ENCODE assay signal across 10 cellular contexts in genomic region chr18:12862467-12862866, GRCh38. TPM values are rescaled to one million over a fixed set of nuclear protein-coding genes. Genes with fewer than 3 reads are reported as not detected.
DNase-seq lines count a peak whose midpoint lies in the region; ATAC-seq, FAIRE-seq and TF ChIP-seq lines count a peak whose summit lies in the region.
"Had no signal": no experiment of that assay in that cellular context is flagged by ENCODE, and none has a peak within 500 bp of the region (broad histone marks: within the 10 kb centered on the region; RNA-seq: fewer than 3 reads in every experiment).

No MANE protein-coding gene starts in this region.

- H3K9ac ChIP-seq in keratinocyte (ENCODE audit: control insufficient read depth, extremely low read depth, insufficient read depth, low read length) = no peak overlapping the region

- TF ChIP-seq CTCF in RWPE2 (IDR thresholded peaks at IDR 0.05; ENCODE audit: poor library complexity, severe bottlenecking) = no peak
- no peak for TF ChIP-seq CTCF in keratinocyte (optimal IDR thresholded peaks at IDR 0.05 in 1 of 3, IDR thresholded peaks at IDR 0.05 in 1 of 3, conservative IDR thresholded peaks at IDR 0.05 in 1 of 3; ENCODE audit: extremely low read depth in 1 of 3, insufficient read depth in 2 of 3, low read length in 3 of 3)

- CTCF ChIA-PET in activated CD4-positive, alpha-beta memory T cell treated with anti-CD3 and anti-CD28 coated beads for 36 hours (lab: Charles Lee) = interaction anchor here (0.7 to 1.3 kb wide), 2 partner anchors 24 to 31 kb away, joined by 3 to 5 read pairs; no protein-coding TSS in a partner anchor
- CTCF ChIA-PET in activated CD4-positive, alpha-beta memory T cell treated with anti-CD3 and anti-CD28 coated beads, Interleukin-2, amount 10 ng/mL, durations not matched to agents 7 days and 5 days (lab: Charles Lee) = interaction anchor here (1.5 to 2.2 kb wide), 2 partner anchors 21 to 24 kb away, joined by 7 read pairs; partner anchors contain the start of gene PTPN2

- dilution Hi-C loops in keratinocyte (cut with MboI; ENCODE audit: extremely low pct_ligation_motif_present, low sequenced_read_pairs) = no loop called here

- H3K4me3 ChIP-seq in RWPE2 (ENCODE audit: severe bottlenecking) = no peak overlapping the region
- no peak overlapping the region for H3K4me3 ChIP-seq in keratinocyte (ENCODE audit: control insufficient read depth in 2 of 3, extremely low read depth in 1 of 3, insufficient read depth in 2 of 3, low read depth in 1 of 3, low read length in 3 of 3)
- H3K4me3 ChIP-seq in thymus (ENCODE audit: low read length) = no peak overlapping the region

- H3K27ac ChIP-seq in RWPE2 (ENCODE audit: poor library complexity, severe bottlenecking) (peak overlapping the region; percentile 73), keratinocyte (ENCODE audit: control insufficient read depth, insufficient read depth, low read length) (peak overlapping the region; percentile 37), thymus (ENCODE audit: low read depth) (peak overlapping the region; percentile 73)

- no peaks in the 10 kb centered on the region for H4K20me1 ChIP-seq in keratinocyte (ENCODE audit: control insufficient read depth, extremely low read depth, insufficient read depth, low read length)

- ATAC-seq in RWPE2 (ENCODE audit: low read depth) (peak; percentile 89), GM21717 (IDR thresholded peaks at IDR 0.05; ENCODE audit: unreplicated experiment) (no peak)

- H3K27me3 Mint-ChIP-seq in activated CD4-positive, alpha-beta memory T cell treated with anti-CD3 and anti-CD28 coated beads for 36 hours = no peaks in the 10 kb centered on the region
- no peaks in the 10 kb centered on the region for H3K27me3 Mint-ChIP-seq in activated CD4-positive, alpha-beta memory T cell treated with anti-CD3 and anti-CD28 coated beads, Interleukin-2, amount 10 ng/mL, durations not matched to agents 7 days and 5 days

- no peaks in the 10 kb centered on the region for H3K9me3 Mint-ChIP-seq in activated CD4-positive, alpha-beta memory T cell treated with anti-CD3 and anti-CD28 coated beads for 36 hours
- no peaks in the 10 kb centered on the region for H3K9me3 Mint-ChIP-seq in activated CD4-positive, alpha-beta memory T cell treated with anti-CD3 and anti-CD28 coated beads, Interleukin-2, amount 10 ng/mL, durations not matched to agents 7 days and 5 days

- no peak overlapping the region for H3K4me3 Mint-ChIP-seq in activated CD4-positive, alpha-beta memory T cell treated with anti-CD3 and anti-CD28 coated beads for 36 hours
- no peak overlapping the region for H3K4me3 Mint-ChIP-seq in activated CD4-positive, alpha-beta memory T cell treated with anti-CD3 and anti-CD28 coated beads, Interleukin-2, amount 10 ng/mL, durations not matched to agents 7 days and 5 days

- peaks cover 11% of the 10 kb centered on the region for H3K4me1 ChIP-seq in RWPE2 (ENCODE audit: insufficient read depth, poor library complexity, severe bottlenecking)
- peaks cover 11% of the 10 kb centered on the region for H3K4me1 ChIP-seq in keratinocyte (ENCODE audit: control insufficient read depth, extremely low read depth, insufficient read depth, low read length)
- H3K4me1 ChIP-seq in thymus (ENCODE audit: control insufficient read depth, insufficient read depth, low read length) = peaks cover 41% of the 10 kb centered on the region

- H3K9me3 ChIP-seq in RWPE2 (ENCODE audit: severe bottlenecking) = no peaks in the 10 kb centered on the region
- no peaks in the 10 kb centered on the region for H3K9me3 ChIP-seq in keratinocyte (ENCODE audit: control insufficient read depth, low read depth, low read length)
- H3K9me3 ChIP-seq in thymus (ENCODE audit: control insufficient read depth) = no peaks in the 10 kb centered on the region

- WGBS in thymus = 59% methylated on average over 2 of the region's 2 CpGs

- no peak overlapping the region for H2AFZ ChIP-seq in keratinocyte (ENCODE audit: control insufficient read depth, low read length)

- POLR2A ChIA-PET in activated CD4-positive, alpha-beta memory T cell treated with anti-CD3 and anti-CD28 coated beads for 36 hours (lab: Charles Lee) = interaction anchor here (2.3 kb wide), 1 partner anchor 21 kb away, joined by 12 read pairs; the partner anchor contains the start of gene PTPN2
- POLR2A ChIA-PET in activated CD4-positive, alpha-beta memory T cell treated with anti-CD3 and anti-CD28 coated beads, Interleukin-2, amount 10 ng/mL, durations not matched to agents 7 days and 5 days (lab: Charles Lee) = interaction anchor here (0.8 to 10.3 kb wide), 7 partner anchors 13 to 161 kb away, joined by 4 to 83 read pairs (median 4); partner anchors contain the start of gene PTPN2

- peak overlapping the region; percentile 35 for H3K4me2 ChIP-seq in keratinocyte (ENCODE audit: control insufficient read depth, extremely low read depth, insufficient read depth, low read depth, low read length)

- peaks cover 9% of the 10 kb centered on the region for H3K36me3 Mint-ChIP-seq in activated CD4-positive, alpha-beta memory T cell treated with anti-CD3 and anti-CD28 coated beads for 36 hours
- H3K36me3 Mint-ChIP-seq in activated CD4-positive, alpha-beta memory T cell treated with anti-CD3 and anti-CD28 coated beads, Interleukin-2, amount 10 ng/mL, durations not matched to agents 7 days and 5 days (ENCODE audit: low read depth) = peaks cover 19% of the 10 kb centered on the region

- DNase-seq in activated CD4-positive, alpha-beta memory T cell treated with anti-CD3 and anti-CD28 coated beads for 36 hours = no peak
- DNase-seq in activated CD4-positive, alpha-beta memory T cell treated with anti-CD3 and anti-CD28 coated beads, Interleukin-2, amount 10 ng/mL, durations not matched to agents 7 days and 5 days = no peak
- DNase-seq in RWPE2 (ENCODE audit: low spot score) (no peak), keratinocyte (ENCODE audit: low read depth, low spot score) (peak; percentile 44), SHP77 treated with DMSO at 0.1 percent for 48 hours (lab: John Stamatoyannopoulos, UW) (no peak), Kasumi-1 (lab: John Stamatoyannopoulos, UW) (no peak)
- DNase-seq: erythroblast, NCI-H524 treated with DMSO at 0.1 percent for 48 hours had no signal

- H3K27me3 ChIP-seq in RWPE2 (ENCODE audit: insufficient read depth, poor library complexity, severe bottlenecking) = no peaks in the 10 kb centered on the region
- H3K27me3 ChIP-seq in keratinocyte (ENCODE audit: control insufficient read depth, extremely low read depth, insufficient read depth, low read length) = no peaks in the 10 kb centered on the region
- H3K27me3 ChIP-seq in thymus (ENCODE audit: control insufficient read depth, insufficient read depth) = no peaks in the 10 kb centered on the region

- peaks cover 10% of the 10 kb centered on the region for H3K36me3 ChIP-seq in RWPE2 (ENCODE audit: low read depth)
- no peaks in the 10 kb centered on the region for H3K36me3 ChIP-seq in keratinocyte (ENCODE audit: control insufficient read depth in 2 of 2, extremely low read depth in 1 of 2, insufficient read depth in 2 of 2, low read length in 2 of 2)
- H3K36me3 ChIP-seq in thymus (ENCODE audit: control insufficient read depth, insufficient read depth) = peaks cover 4% of the 10 kb centered on the region

- peak; percentile 66 for FAIRE-seq in keratinocyte (lab: Jason Lieb, UNC)

- intact Hi-C loops in activated CD4-positive, alpha-beta memory T cell treated with anti-CD3 and anti-CD28 coated beads for 36 hours (cut with micrococcal nuclease) = no loop called here

- peaks cover 73% of the 10 kb centered on the region for H3K79me2 ChIP-seq in keratinocyte (ENCODE audit: control insufficient read depth, insufficient read depth, low read length)

- no peaks in the 10 kb centered on the region for H3K9me1 ChIP-seq in keratinocyte (ENCODE audit: control insufficient read depth, extremely low read depth, insufficient read depth, low read length)

- peak overlapping the region; percentile 49 for H3K27ac Mint-ChIP-seq in activated CD4-positive, alpha-beta memory T cell treated with anti-CD3 and anti-CD28 coated beads for 36 hours
- H3K27ac Mint-ChIP-seq in activated CD4-positive, alpha-beta memory T cell treated with anti-CD3 and anti-CD28 coated beads, Interleukin-2, amount 10 ng/mL, durations not matched to agents 7 days and 5 days = no peak overlapping the region

- peaks cover 48% of the 10 kb centered on the region for H3K4me1 Mint-ChIP-seq in activated CD4-positive, alpha-beta memory T cell treated with anti-CD3 and anti-CD28 coated beads for 36 hours (ENCODE audit: low read depth)
- peaks cover 56% of the 10 kb centered on the region for H3K4me1 Mint-ChIP-seq in activated CD4-positive, alpha-beta memory T cell treated with anti-CD3 and anti-CD28 coated beads, Interleukin-2, amount 10 ng/mL, durations not matched to agents 7 days and 5 days

RNA-seq across cellular contexts. Expression of gene PTPN2, which starts 21.6 kb away (rescaled TPM):
- 10 to 100 TPM; 68.8 to 73.3 TPM for total RNA-seq in activated CD4-positive, alpha-beta memory T cell treated with anti-CD3 and anti-CD28 coated beads for 36 hours
- 10 to 100 TPM; 82.9 to 90.8 TPM for total RNA-seq in activated CD4-positive, alpha-beta memory T cell treated with anti-CD3 and anti-CD28 coated beads, Interleukin-2, amount 10 ng/mL, durations not matched to agents 7 days and 5 days
- polyA plus RNA-seq in keratinocyte (23.7 to 39.9 TPM (median 26.0 TPM) in 3 replicates), thymus (116 TPM)
- 168 TPM for polyA plus RNA-seq in keratinocyte (2011; ENCODE audit: low read depth)
- 22.0 and 30.9 TPM in 2 replicates for polyA plus RNA-seq in keratinocyte (2011; cell fraction: cytosol; rRNA removed)
- polyA plus RNA-seq in keratinocyte (2011; cell fraction: nucleus; rRNA removed) = 39.2 and 46.8 TPM in 2 replicates
- polyA plus RNA-seq in keratinocyte (2012; ENCODE audit: low replicate concordance) = 27.7 and 33.5 TPM in 2 replicates
- polyA minus RNA-seq in keratinocyte = 5.5 to 39.6 TPM (median 10.1 TPM) in 3 replicates
- polyA minus RNA-seq in keratinocyte (2011; cell fraction: cytosol; rRNA and poly(A)+ RNA removed) = 10.9 TPM
- 8.7 and 21.6 TPM in 2 replicates for polyA minus RNA-seq in keratinocyte (2011; cell fraction: nucleus; rRNA and poly(A)+ RNA removed)
